ENCODE assay signal across 8 cellular contexts in the genomic region with DNA sequence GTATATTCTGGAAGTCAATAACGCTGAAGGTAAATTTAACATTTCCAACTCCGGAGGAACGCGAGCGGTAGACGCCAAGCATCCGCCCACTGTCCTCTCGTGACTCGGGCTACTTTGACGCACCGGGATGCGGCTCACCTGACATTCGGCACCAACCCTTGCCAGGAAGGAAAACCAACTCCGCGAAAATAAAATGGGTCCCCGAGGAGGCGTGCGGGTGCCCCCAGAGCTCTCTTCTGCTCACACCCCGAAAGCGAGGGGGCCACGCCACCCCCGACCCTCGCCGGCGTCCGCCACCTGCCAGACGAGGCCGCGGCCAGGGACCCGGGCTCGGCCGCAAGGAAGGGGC. TPM values are rescaled to one million over a fixed set of nuclear protein-coding genes. Genes with fewer than 3 reads are reported as not detected.
DNase-seq lines count a peak whose midpoint lies in the region; ATAC-seq and TF ChIP-seq lines count a peak whose summit lies in the region.

No MANE protein-coding gene starts in this region.

- TF ChIP-seq CTCF in foreskin fibroblast (IDR thresholded peaks at IDR 0.05; ENCODE audit: low read depth, low read length) (no peak), neutrophil (IDR thresholded peaks at IDR 0.05) (no peak), type B pancreatic cell (conservative IDR thresholded peaks at IDR 0.05) (no peak)

- no peaks in the 10 kb centered on the region for H3K27me3 ChIP-seq in BLaER1 treated with 17β-estradiol and CSF1 and Interleukin-3, amounts not matched to agents 10 nM and 100 nM
- H3K27me3 ChIP-seq in neutrophil: no peaks in the 10 kb centered on the region

- no peaks in the 10 kb centered on the region for H3K9me3 Mint-ChIP-seq in type B pancreatic cell

- peak; percentile 12 for ATAC-seq in GM21447 (IDR thresholded peaks at IDR 0.05; ENCODE audit: unreplicated experiment)

- H3K27ac ChIP-seq in BLaER1 treated with 17β-estradiol and CSF1 and Interleukin-3, amounts not matched to agents 10 nM and 100 nM: peak overlapping the region; percentile 88 to 98 (median 91)
- H3K27ac ChIP-seq in neutrophil: peak overlapping the region; percentile 99

- H3K4me1 Mint-ChIP-seq in type B pancreatic cell (ENCODE audit: unreplicated experiment): no peaks in the 10 kb centered on the region

- H3K4me3 Mint-ChIP-seq in type B pancreatic cell: peak overlapping the region; percentile 89

- H3K27me3 Mint-ChIP-seq in type B pancreatic cell: peaks cover 12% of the 10 kb centered on the region

- peaks cover 26 to 51% (median 34%) of the 10 kb centered on the region in 10 experiments for H3K4me1 ChIP-seq in BLaER1 treated with 17β-estradiol and CSF1 and Interleukin-3, amounts not matched to agents 10 nM and 100 nM
- peaks cover 33 to 38% of the 10 kb centered on the region in 2 experiments for H3K4me1 ChIP-seq in neutrophil (ENCODE audit: control insufficient read depth in 1 of 2, insufficient read depth in 1 of 2, low read depth in 1 of 2, low read length in 1 of 2)

- peak overlapping the region; percentile 89 to 98 (median 93) for H3K9ac ChIP-seq in BLaER1 treated with 17β-estradiol and CSF1 and Interleukin-3, amounts not matched to agents 10 nM and 100 nM

- H3K4me2 ChIP-seq in BLaER1 treated with 17β-estradiol and CSF1 and Interleukin-3, amounts not matched to agents 10 nM and 100 nM: peak overlapping the region; percentile 78 to 96 (median 87)

- H3K36me3 ChIP-seq in BLaER1 treated with 17β-estradiol and CSF1 and Interleukin-3, amounts not matched to agents 10 nM and 100 nM: peaks cover 0 to 7% (median 0%) of the 10 kb centered on the region in 11 experiments; a peak in 6 of 22 replicates
- H3K36me3 ChIP-seq in neutrophil: no peaks in the 10 kb centered on the region

- H4K20me1 ChIP-seq in BLaER1 treated with 17β-estradiol and CSF1 and Interleukin-3, amounts not matched to agents 10 nM and 100 nM: peaks cover 0 to 47% (median 12%) of the 10 kb centered on the region in 11 experiments; a peak in 12 of 22 replicates

- peak overlapping the region; percentile 90 for H3K27ac Mint-ChIP-seq in type B pancreatic cell

- H3K9me3 ChIP-seq in BLaER1 treated with 17β-estradiol and CSF1 and Interleukin-3, amounts not matched to agents 10 nM and 100 nM (replicated peaks in 1 of 11): peaks cover 0 to 10% (median 5%) of the 10 kb centered on the region in 11 experiments; a peak in 7 of 22 replicates
- no peaks in the 10 kb centered on the region for H3K9me3 ChIP-seq in neutrophil

- no peaks in the 10 kb centered on the region for H3K36me3 Mint-ChIP-seq in type B pancreatic cell

- H3K4me3 ChIP-seq in BLaER1 treated with 17β-estradiol and CSF1 and Interleukin-3, amounts not matched to agents 10 nM and 100 nM: peak overlapping the region; percentile 69 to 99 (median 96)
- peak overlapping the region; percentile 75 to 91 for H3K4me3 ChIP-seq in foreskin fibroblast (ENCODE audit: low read depth in 1 of 2, low read length in 2 of 2)
- H3K4me3 ChIP-seq in neutrophil (ENCODE audit: low read depth in 1 of 2, low read length in 1 of 2): peak overlapping the region; percentile 87 to 95

- DNase-seq in NCI-H1105 treated with DMSO at 0.1 percent for 48 hours (lab: John Stamatoyannopoulos, UW): peak; percentile 27
- peak; percentile 17 to 18 for DNase-seq in activated T-helper 1 cell treated with anti-CD3 and anti-CD28 coated beads, Interleukin-2, amount 50 U/mL, for 16 hours (ENCODE audit: low read depth in 1 of 2, low spot score in 1 of 2)
- DNase-seq in foreskin fibroblast: peak; percentile 7 to 39
- no peak for DNase-seq in type B pancreatic cell (ENCODE audit: extremely low spot score, unreplicated experiment)
- DNase-seq in cortex of kidney (lab: John Stamatoyannopoulos, UW): no peak

RNA-seq across cellular contexts. Expression of gene ITSN2, which starts 0.7 kb away (rescaled TPM):
- total RNA-seq in type B pancreatic cell (ENCODE audit: low replicate concordance): 18.9 and 24.8 TPM in 2 replicates

Comparison
In these comparisons a context has a peak if more than half of its experiments do, and no peak if none do; other contexts are left out.
1. DNase-seq: peak in NCI-H1105 treated with DMSO at 0.1 percent for 48 hours (single experiment), activated T-helper 1 cell treated with anti-CD3 and anti-CD28 coated beads, Interleukin-2, amount 50 U/mL, for 16 hours (2 of 2) and foreskin fibroblast (2 of 2); none in type B pancreatic cell (single experiment) and cortex of kidney (single experiment).
2. Peak in every context shown above with its lines, with median percentiles within 50 percentile points of each other: H3K4me3 ChIP-seq.